Comparison of ENCODE assay signal across 16 cellular contexts in the genomic region with DNA sequence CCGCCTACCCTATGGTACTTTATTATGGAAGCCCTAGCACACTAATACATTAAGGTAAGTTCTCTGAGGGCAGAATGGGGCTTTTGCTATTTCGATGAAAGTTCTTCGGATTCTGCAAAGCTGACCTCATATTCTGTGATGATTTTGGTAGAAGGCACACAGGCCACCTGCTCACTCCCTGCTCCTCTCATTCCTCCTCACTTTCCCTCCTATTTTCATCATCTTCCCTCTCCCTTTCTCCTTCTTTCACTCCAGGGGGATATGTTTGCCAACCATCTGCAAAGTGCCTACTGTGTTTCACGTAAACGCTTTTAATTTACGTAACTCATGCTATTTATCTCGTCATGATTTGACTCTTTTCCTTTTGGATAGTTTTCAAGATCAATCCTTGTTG.
"Had no signal": no experiment of that assay in that cellular context is flagged by ENCODE, and none has a peak within 500 bp of the region (broad histone marks: within the 10 kb centered on the region; RNA-seq: fewer than 3 reads in every experiment).

No MANE protein-coding gene starts in this region.

- H3K27ac Mint-ChIP-seq: activated CD4-positive, alpha-beta T cell treated with anti-CD3 and anti-CD28 coated beads, Interleukin-2, amount 10 ng/mL, durations not matched to agents 24 days and 14 days; activated CD8-positive, alpha-beta T cell treated with anti-CD3 and anti-CD28 coated beads for 36 hours; activated naive CD4-positive, alpha-beta T cell treated with anti-CD3 and anti-CD28 coated beads for 36 hours; activated T-helper 2 cell treated with anti-CD3 and anti-CD28 coated beads, Interferon-gamma antibody, Interleukin-2, Interleukin-4, amounts not matched to agents 10 μg/mL and 5 μg/mL and 100 μg/mL, durations not matched to agents 14 hours and 24 hours and 36 hours; dendritic cell treated with granulocyte-macrophage colony-stimulating factor and Interleukin-4, amounts not matched to agents 40 ng/mL and 50 ng/mL, for 4 days; nephron progenitor cell had no signal

- H3K4me3 ChIP-seq: lower lobe of right lung, SK-N-MC, tibial nerve had no signal

- DNase-seq: activated CD4-positive, alpha-beta T cell treated with anti-CD3 and anti-CD28 coated beads, Interleukin-2, amount 10 ng/mL, durations not matched to agents 24 days and 14 days; activated CD8-positive, alpha-beta T cell treated with anti-CD3 and anti-CD28 coated beads for 36 hours; activated naive CD4-positive, alpha-beta T cell treated with anti-CD3 and anti-CD28 coated beads for 36 hours; activated T-cell treated with anti-CD3 and anti-CD28 coated beads, Interleukin-2, amount 50 U/mL, for 1 hour; effector memory CD4-positive, alpha-beta T cell; lower lobe of right lung; nephron progenitor cell; stimulated activated CD4-positive, alpha-beta T cell treated with anti-CD3 and anti-CD28 coated beads, Interleukin-12 subunit alpha, Interleukin-12 subunit beta, amount 100 ng/mL, for 4 hours; stimulated activated CD4-positive, alpha-beta T cell treated with anti-CD3 and anti-CD28 coated beads, Interleukin-1b, Interleukin-23, amount 100 ng/mL, for 48 hours; stimulated activated CD8-positive, alpha-beta memory T cell treated with anti-CD3 and anti-CD28 coated beads, Interleukin-4, amount 100 ng/mL, for 48 hours; stimulated activated naive CD4-positive, alpha-beta T cell; T1000 had no signal

- H3K4me3 Mint-ChIP-seq: activated CD4-positive, alpha-beta T cell treated with anti-CD3 and anti-CD28 coated beads, Interleukin-2, amount 10 ng/mL, durations not matched to agents 24 days and 14 days; activated CD8-positive, alpha-beta T cell treated with anti-CD3 and anti-CD28 coated beads for 36 hours; activated naive CD4-positive, alpha-beta T cell treated with anti-CD3 and anti-CD28 coated beads for 36 hours; dendritic cell treated with granulocyte-macrophage colony-stimulating factor and Interleukin-4, amounts not matched to agents 40 ng/mL and 50 ng/mL, for 4 days; nephron progenitor cell had no signal

- H3K27ac ChIP-seq: lower lobe of right lung, SK-N-MC, tibial nerve had no signal

- H3K36me3 ChIP-seq: lower lobe of right lung, tibial nerve had no signal

- H3K9me3 ChIP-seq: lower lobe of right lung, tibial nerve had no signal

- H3K27me3 ChIP-seq: tibial nerve had no signal

- H3K27me3 Mint-ChIP-seq: activated CD8-positive, alpha-beta T cell treated with anti-CD3 and anti-CD28 coated beads for 36 hours had no signal

- H3K9me3 Mint-ChIP-seq: activated CD4-positive, alpha-beta T cell treated with anti-CD3 and anti-CD28 coated beads, Interleukin-2, amount 10 ng/mL, durations not matched to agents 24 days and 14 days had no signal

- ATAC-seq: activated CD8-positive, alpha-beta T cell treated with anti-CD3 and anti-CD28 coated beads for 36 hours; lower lobe of right lung had no signal
